ENCODE assay signal across 24 cellular contexts in the genomic region with DNA sequence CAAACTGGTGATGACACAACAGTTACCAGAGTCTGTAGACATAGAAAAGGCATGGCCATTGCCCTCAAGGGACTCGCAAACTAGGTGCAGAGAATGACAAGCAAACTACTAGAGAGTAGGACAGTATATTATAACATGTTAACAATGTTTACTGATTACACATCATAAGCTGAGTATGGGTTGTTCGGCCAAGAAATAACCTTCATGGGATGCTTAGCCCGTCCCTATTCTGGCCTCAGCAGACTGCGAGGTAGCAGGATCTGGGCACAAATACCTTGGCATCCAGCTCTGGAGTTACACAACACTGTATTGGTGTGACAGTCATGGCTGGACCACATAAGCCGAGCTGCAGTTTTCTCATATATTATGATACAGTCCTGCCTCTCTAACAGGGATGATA. TPM values are rescaled to one million over a fixed set of nuclear protein-coding genes. Genes with fewer than 3 reads are reported as not detected.
"Had no signal": no experiment of that assay in that cellular context is flagged by ENCODE, and none has a peak within 500 bp of the region (broad histone marks: within the 10 kb centered on the region; RNA-seq: fewer than 3 reads in every experiment).

No MANE protein-coding gene starts in this region.

- ATAC-seq: foreskin keratinocyte; gastroesophageal sphincter; lower lobe of right lung; natural killer cell; stimulated activated effector memory CD8-positive, alpha-beta T cell treated with anti-CD3 and anti-CD28 coated beads, Interleukin-12 subunit alpha, Interleukin-12 subunit beta, amount 100 ng/mL, for 72 hours had no signal

- H3K4me3 Mint-ChIP-seq: natural killer cell; stimulated activated effector memory CD8-positive, alpha-beta T cell treated with anti-CD3 and anti-CD28 coated beads, Interleukin-12 subunit alpha, Interleukin-12 subunit beta, amount 100 ng/mL, for 72 hours had no signal

- H3K9me3 ChIP-seq: esophagus muscularis mucosa, gastroesophageal sphincter, heart left ventricle, left ventricle myocardium inferior, lower lobe of right lung, ovary, sigmoid colon, stomach, thyroid gland, vagina had no signal

- H3K4me1 Mint-ChIP-seq: natural killer cell; stimulated activated effector memory CD8-positive, alpha-beta T cell treated with anti-CD3 and anti-CD28 coated beads, Interleukin-12 subunit alpha, Interleukin-12 subunit beta, amount 100 ng/mL, for 72 hours had no signal

- H3K36me3 ChIP-seq: esophagus muscularis mucosa, gastroesophageal sphincter, left ventricle myocardium inferior, lower lobe of right lung, ovary, sigmoid colon, stomach, thyroid gland, vagina had no signal

- DNase-seq: dermis blood vessel endothelial cell; effector memory CD4-positive, alpha-beta T cell; foreskin keratinocyte; heart left ventricle; kidney; left ventricle myocardium inferior; lower lobe of right lung; natural killer cell; occipital lobe; ovary; posterior cingulate gyrus; sigmoid colon; stimulated activated CD4-positive, alpha-beta T cell treated with anti-CD3 and anti-CD28 coated beads, Interleukin-2, amount 100 ng/mL, for 24 hours; stimulated activated CD4-positive, alpha-beta T cell treated with anti-CD3 and anti-CD28 coated beads, Interleukin-4, amount 100 ng/mL, for 24 hours; stimulated activated naive CD4-positive, alpha-beta T cell treated with Interleukin-2 at 50 U/mL for 16 hours; stomach; thyroid gland; trophoblast cell had no signal

- H3K4me3 ChIP-seq: coronary artery, esophagus muscularis mucosa, gastroesophageal sphincter, heart left ventricle, hepatocyte, left ventricle myocardium inferior, lower lobe of right lung, ovary, sigmoid colon, stomach, thyroid gland, vagina had no signal

- H3K9me3 Mint-ChIP-seq: natural killer cell; stimulated activated effector memory CD8-positive, alpha-beta T cell treated with anti-CD3 and anti-CD28 coated beads, Interleukin-12 subunit alpha, Interleukin-12 subunit beta, amount 100 ng/mL, for 72 hours had no signal

- H3K36me3 Mint-ChIP-seq: natural killer cell; stimulated activated effector memory CD8-positive, alpha-beta T cell treated with anti-CD3 and anti-CD28 coated beads, Interleukin-12 subunit alpha, Interleukin-12 subunit beta, amount 100 ng/mL, for 72 hours had no signal

- H3K27ac ChIP-seq: coronary artery, esophagus muscularis mucosa, foreskin keratinocyte, gastroesophageal sphincter, heart left ventricle, hepatocyte, left ventricle myocardium inferior, lower lobe of right lung, ovary, sigmoid colon, stomach, thyroid gland, vagina had no signal

- H3K4me1 ChIP-seq: esophagus muscularis mucosa, foreskin keratinocyte, gastroesophageal sphincter, heart left ventricle, left ventricle myocardium inferior, lower lobe of right lung, sigmoid colon, stomach, thyroid gland, vagina had no signal

- H3K27ac Mint-ChIP-seq: natural killer cell; stimulated activated effector memory CD8-positive, alpha-beta T cell treated with anti-CD3 and anti-CD28 coated beads, Interleukin-12 subunit alpha, Interleukin-12 subunit beta, amount 100 ng/mL, for 72 hours had no signal

- H3K27me3 ChIP-seq: esophagus muscularis mucosa, foreskin keratinocyte, gastroesophageal sphincter, heart left ventricle, hepatocyte, ovary, sigmoid colon, stomach, thyroid gland, vagina had no signal

RNA-seq across cellular contexts. Expression of a gene that starts 51.4 kb away (rescaled TPM):
- total RNA-seq: foreskin keratinocyte, lower lobe of right lung had no signal
